9 cellular contexts compared by ENCODE assay signal in the genomic region with DNA sequence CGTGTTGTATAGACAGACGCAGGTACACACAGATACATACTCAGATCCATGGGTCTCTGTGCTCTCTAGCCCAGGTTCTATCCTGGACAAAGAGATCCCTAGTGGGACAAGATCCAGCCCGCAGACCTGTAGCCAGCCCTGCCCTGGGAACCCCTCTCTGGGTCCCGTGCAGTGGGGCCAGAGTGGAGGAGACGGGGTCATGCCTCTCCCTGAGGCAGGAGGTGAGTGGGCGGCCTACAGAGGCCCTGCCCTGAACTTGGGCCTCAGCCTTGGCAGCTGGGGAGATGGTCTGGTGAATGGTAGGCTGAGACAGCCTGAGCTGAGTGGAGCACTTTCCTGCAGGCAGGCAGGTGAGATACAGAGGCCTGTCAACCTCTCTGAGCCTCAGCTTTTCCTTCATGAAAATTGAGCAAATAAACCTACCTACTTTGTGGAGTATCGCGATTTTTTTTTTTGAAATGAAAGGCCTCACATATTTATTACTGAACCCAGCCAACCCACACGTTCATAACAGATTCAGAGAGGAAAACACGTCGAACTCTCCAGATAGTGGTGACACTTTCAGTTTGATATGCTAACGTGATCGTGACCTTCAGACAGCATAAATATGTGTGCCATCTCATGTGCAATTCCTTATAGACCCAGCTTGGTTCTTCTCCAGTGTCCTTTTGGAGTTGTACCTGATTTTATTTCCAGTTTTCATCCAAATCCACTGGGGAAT. TPM values are rescaled to one million over a fixed set of nuclear protein-coding genes. Genes with fewer than 3 reads are reported as not detected.
DNase-seq lines count a peak whose midpoint lies in the region; ATAC-seq lines count a peak whose summit lies in the region.
"Had no signal": no experiment of that assay in that cellular context is flagged by ENCODE, and none has a peak within 500 bp of the region (broad histone marks: within the 10 kb centered on the region; RNA-seq: fewer than 3 reads in every experiment).

No MANE protein-coding gene starts in this region.

- 79% methylated on average over 13 of the region's 13 CpGs for WGBS in thymus

- no peaks in the 10 kb centered on the region for H3K36me3 ChIP-seq in thymus (ENCODE audit: control insufficient read depth, insufficient read depth)

- H3K27me3 Mint-ChIP-seq in activated CD4-positive, alpha-beta T cell treated with anti-CD3 and anti-CD28 coated beads, Interleukin-2, amount 10 ng/mL, durations not matched to agents 24 days and 14 days, result peaks cover under 1% of the 10 kb centered on the region
- no peaks in the 10 kb centered on the region for H3K27me3 Mint-ChIP-seq in natural killer cell treated with Interleukin-12 subunit alpha and Interleukin-12 subunit beta and Interleukin-15 and Interleukin-18, amount 100 ng/mL, for 72 hours

- H3K27ac ChIP-seq in thymus (ENCODE audit: low read depth), result peak overlapping the region; percentile 89

- H3K4me3 Mint-ChIP-seq in activated CD4-positive, alpha-beta T cell treated with anti-CD3 and anti-CD28 coated beads, Interleukin-2, amount 10 ng/mL, durations not matched to agents 24 days and 14 days, result peak overlapping the region; percentile 51
- peak overlapping the region; percentile 58 for H3K4me3 Mint-ChIP-seq in natural killer cell treated with Interleukin-12 subunit alpha and Interleukin-12 subunit beta and Interleukin-15 and Interleukin-18, amount 100 ng/mL, for 72 hours

- no peak overlapping the region for H3K4me3 ChIP-seq in thymus (ENCODE audit: low read length)

- intact Hi-C loops in activated CD4-positive, alpha-beta T cell treated with anti-CD3 and anti-CD28 coated beads, Interleukin-2, amount 10 ng/mL, durations not matched to agents 24 days and 14 days (cut with micrococcal nuclease), result no loop called here

- peaks cover 9% of the 10 kb centered on the region for H3K36me3 Mint-ChIP-seq in activated CD4-positive, alpha-beta T cell treated with anti-CD3 and anti-CD28 coated beads, Interleukin-2, amount 10 ng/mL, durations not matched to agents 24 days and 14 days (ENCODE audit: low read depth)
- H3K36me3 Mint-ChIP-seq in activated naive CD4-positive, alpha-beta T cell treated with anti-CD3 and anti-CD28 coated beads, Interleukin-2, amount 50 U/mL, for 72 hours, result peaks cover 6 to 8% of the 10 kb centered on the region in 2 donors
- H3K36me3 Mint-ChIP-seq in natural killer cell treated with Interleukin-12 subunit alpha and Interleukin-12 subunit beta and Interleukin-15 and Interleukin-18, amount 100 ng/mL, for 72 hours, result peaks cover 2% of the 10 kb centered on the region

- peaks cover 53% of the 10 kb centered on the region for H3K4me1 Mint-ChIP-seq in activated CD4-positive, alpha-beta T cell treated with anti-CD3 and anti-CD28 coated beads, Interleukin-2, amount 10 ng/mL, durations not matched to agents 24 days and 14 days
- peaks cover 35 to 41% of the 10 kb centered on the region in 2 donors for H3K4me1 Mint-ChIP-seq in natural killer cell treated with Interleukin-12 subunit alpha and Interleukin-12 subunit beta and Interleukin-15 and Interleukin-18, amount 100 ng/mL, for 72 hours (ENCODE audit: low read depth in 2 of 2)

- H3K4me1 ChIP-seq in thymus (ENCODE audit: control insufficient read depth, insufficient read depth, low read length), result peaks cover 6% of the 10 kb centered on the region

- DNase-seq in activated CD4-positive, alpha-beta T cell treated with anti-CD3 and anti-CD28 coated beads, Interleukin-2, amount 10 ng/mL, durations not matched to agents 24 days and 14 days, result peak; percentile 81
- no peak for DNase-seq in activated CD4-positive, alpha-beta T cell treated with anti-CD3 and anti-CD28 coated beads, Interleukin-2, amount 50 U/mL, for 1 hour
- DNase-seq in activated naive CD4-positive, alpha-beta T cell treated with anti-CD3 and anti-CD28 coated beads, Interleukin-2, amount 50 U/mL, for 72 hours (ENCODE audit: low spot score in 2 of 2), result peak in 1 of 2 donors; percentile 54
- no peak for DNase-seq in natural killer cell treated with Interleukin-12 subunit alpha and Interleukin-12 subunit beta and Interleukin-15 and Interleukin-18, amount 100 ng/mL, for 72 hours (ENCODE audit: low spot score)
- no peak for DNase-seq in NCI-H510A (lab: John Stamatoyannopoulos, UW)
- DNase-seq in OCI-M2 (lab: John Stamatoyannopoulos, UW; ENCODE audit: unreplicated experiment), result no peak
- DNase-seq in hepatic stellate cell (ENCODE audit: low spot score), result no peak

- no peaks in the 10 kb centered on the region for H3K27me3 ChIP-seq in thymus (ENCODE audit: control insufficient read depth, insufficient read depth)

- peak overlapping the region; percentile 93 for H3K27ac Mint-ChIP-seq in activated CD4-positive, alpha-beta T cell treated with anti-CD3 and anti-CD28 coated beads, Interleukin-2, amount 10 ng/mL, durations not matched to agents 24 days and 14 days
- H3K27ac Mint-ChIP-seq in activated naive CD4-positive, alpha-beta T cell treated with anti-CD3 and anti-CD28 coated beads, Interleukin-2, amount 50 U/mL, for 72 hours, result peak overlapping the region; percentile 89 to 92
- peak overlapping the region; percentile 84 to 94 for H3K27ac Mint-ChIP-seq in natural killer cell treated with Interleukin-12 subunit alpha and Interleukin-12 subunit beta and Interleukin-15 and Interleukin-18, amount 100 ng/mL, for 72 hours

- ATAC-seq in activated naive CD4-positive, alpha-beta T cell treated with anti-CD3 and anti-CD28 coated beads, Interleukin-2, amount 50 U/mL, for 72 hours, result no peak
- ATAC-seq in natural killer cell treated with Interleukin-12 subunit alpha and Interleukin-12 subunit beta and Interleukin-15 and Interleukin-18, amount 100 ng/mL, for 72 hours, result no peak

- peaks cover 3% of the 10 kb centered on the region for H3K9me3 Mint-ChIP-seq in activated CD4-positive, alpha-beta T cell treated with anti-CD3 and anti-CD28 coated beads, Interleukin-2, amount 10 ng/mL, durations not matched to agents 24 days and 14 days
- no peaks in the 10 kb centered on the region for H3K9me3 Mint-ChIP-seq in activated naive CD4-positive, alpha-beta T cell treated with anti-CD3 and anti-CD28 coated beads, Interleukin-2, amount 50 U/mL, for 72 hours
- no peaks in the 10 kb centered on the region for H3K9me3 Mint-ChIP-seq in natural killer cell treated with Interleukin-12 subunit alpha and Interleukin-12 subunit beta and Interleukin-15 and Interleukin-18, amount 100 ng/mL, for 72 hours

- no peaks in the 10 kb centered on the region for H3K9me3 ChIP-seq in thymus (ENCODE audit: control insufficient read depth)

RNA-seq across cellular contexts. Expression of a gene that starts 3.4 kb away (rescaled TPM):
- total RNA-seq in activated CD4-positive, alpha-beta T cell treated with anti-CD3 and anti-CD28 coated beads, Interleukin-2, amount 10 ng/mL, durations not matched to agents 24 days and 14 days, result 382 and 413 TPM in 2 replicates
- 100 to 1,000 TPM; 213 to 255 TPM for total RNA-seq in activated naive CD4-positive, alpha-beta T cell treated with anti-CD3 and anti-CD28 coated beads, Interleukin-2, amount 50 U/mL, for 72 hours
- total RNA-seq in natural killer cell treated with Interleukin-12 subunit alpha and Interleukin-12 subunit beta and Interleukin-15 and Interleukin-18, amount 100 ng/mL, for 72 hours, result 100 to 1,000 TPM; 218 to 267 TPM
- polyA plus RNA-seq in thymus, result 88.3 TPM

RNA-seq across cellular contexts. Expression of a gene that starts 10.6 kb away (rescaled TPM):
- total RNA-seq in activated CD4-positive, alpha-beta T cell treated with anti-CD3 and anti-CD28 coated beads, Interleukin-2, amount 10 ng/mL, durations not matched to agents 24 days and 14 days, result 2.3 and 3.0 TPM in 2 replicates
- 1 to 10 TPM in 1 of 2 donors, under 1 TPM in 1; 0.45 to 1.5 TPM for total RNA-seq in activated naive CD4-positive, alpha-beta T cell treated with anti-CD3 and anti-CD28 coated beads, Interleukin-2, amount 50 U/mL, for 72 hours
- total RNA-seq in natural killer cell treated with Interleukin-12 subunit alpha and Interleukin-12 subunit beta and Interleukin-15 and Interleukin-18, amount 100 ng/mL, for 72 hours, result 1 to 10 TPM; 1.5 to 4.0 TPM
- 5.0 TPM for polyA plus RNA-seq in thymus

RNA-seq across cellular contexts. Expression of a gene that starts 38.0 kb away (rescaled TPM):
- total RNA-seq in activated CD4-positive, alpha-beta T cell treated with anti-CD3 and anti-CD28 coated beads, Interleukin-2, amount 10 ng/mL, durations not matched to agents 24 days and 14 days, result 217 and 225 TPM in 2 replicates
- total RNA-seq in activated naive CD4-positive, alpha-beta T cell treated with anti-CD3 and anti-CD28 coated beads, Interleukin-2, amount 50 U/mL, for 72 hours, result 100 to 1,000 TPM; 280 to 379 TPM
- 100 to 1,000 TPM; 153 to 223 TPM for total RNA-seq in natural killer cell treated with Interleukin-12 subunit alpha and Interleukin-12 subunit beta and Interleukin-15 and Interleukin-18, amount 100 ng/mL, for 72 hours
- 147 TPM for polyA plus RNA-seq in thymus

RNA-seq across cellular contexts. Expression of a gene that starts 55.5 kb away (rescaled TPM):
- total RNA-seq in activated CD4-positive, alpha-beta T cell treated with anti-CD3 and anti-CD28 coated beads, Interleukin-2, amount 10 ng/mL, durations not matched to agents 24 days and 14 days, result 14.6 and 18.5 TPM in 2 replicates
- total RNA-seq in activated naive CD4-positive, alpha-beta T cell treated with anti-CD3 and anti-CD28 coated beads, Interleukin-2, amount 50 U/mL, for 72 hours, result 10 to 100 TPM; 38.3 to 47.2 TPM
- 10 to 100 TPM; 42.1 to 50.7 TPM for total RNA-seq in natural killer cell treated with Interleukin-12 subunit alpha and Interleukin-12 subunit beta and Interleukin-15 and Interleukin-18, amount 100 ng/mL, for 72 hours
- 14.8 TPM for polyA plus RNA-seq in thymus

RNA-seq across cellular contexts. Expression of a gene that starts 58.6 kb away (rescaled TPM):
- 0.14 and 0.37 TPM in 2 replicates for total RNA-seq in activated CD4-positive, alpha-beta T cell treated with anti-CD3 and anti-CD28 coated beads, Interleukin-2, amount 10 ng/mL, durations not matched to agents 24 days and 14 days
- total RNA-seq in activated naive CD4-positive, alpha-beta T cell treated with anti-CD3 and anti-CD28 coated beads, Interleukin-2, amount 50 U/mL, for 72 hours, result 1 to 10 TPM in 1 of 2 donors, under 1 TPM in 1; 0.12 to 1.0 TPM
- total RNA-seq in natural killer cell treated with Interleukin-12 subunit alpha and Interleukin-12 subunit beta and Interleukin-15 and Interleukin-18, amount 100 ng/mL, for 72 hours, result 1 to 10 TPM in 1 of 2 donors, under 1 TPM in 1; 0.22 to 1.4 TPM
- 0.34 TPM for polyA plus RNA-seq in thymus
- total RNA-seq: subcutaneous adipose tissue had no signal
